In genomic region chr1:41242645-41243171, GRCh38 we compare ENCODE assay signal across 8 cellular contexts. TPM values are rescaled to one million over a fixed set of nuclear protein-coding genes. Genes with fewer than 3 reads are reported as not detected.
DNase-seq lines count a peak whose midpoint lies in the region; ATAC-seq, FAIRE-seq and TF ChIP-seq lines count a peak whose summit lies in the region.

No MANE protein-coding gene starts in this region.

- peak overlapping the region; percentile 70 for H4K8ac ChIP-seq in neuronal stem cell (ENCODE audit: low read depth, low read length)

- H3K9me3 Mint-ChIP-seq in CD4-positive, alpha-beta T cell = no peaks in the 10 kb centered on the region

- peak overlapping the region; percentile 87 for H3K4me3 Mint-ChIP-seq in CD4-positive, alpha-beta T cell

- H2BK15ac ChIP-seq in neuronal stem cell (ENCODE audit: low read length) = peak overlapping the region; percentile 60

- peak overlapping the region; percentile 98 for H2AK5ac ChIP-seq in neuronal stem cell (ENCODE audit: low read depth, low read length)

- no peaks in the 10 kb centered on the region for H3K9me2 ChIP-seq in PC-9 (ENCODE audit: insufficient read depth)

- peak overlapping the region; percentile 97 for H3K18ac ChIP-seq in neuronal stem cell (ENCODE audit: low read length)

- H3K4me2 ChIP-seq in PC-9 (peak overlapping the region; percentile 75), endothelial cell of umbilical vein (ENCODE audit: insufficient read depth, low read length) (peak overlapping the region; percentile 82), neuronal stem cell (ENCODE audit: insufficient read depth, low read length, poor library complexity, severe bottlenecking) (peak overlapping the region; percentile 87)

- no peaks in the 10 kb centered on the region for H3K36me3 ChIP-seq in PC-9 (ENCODE audit: low read depth)
- H3K36me3 ChIP-seq in endothelial cell of umbilical vein (ENCODE audit: control insufficient read depth in 2 of 2, extremely low read depth in 1 of 2, insufficient read depth in 2 of 2, low read length in 2 of 2) = no peaks in the 10 kb centered on the region
- no peaks in the 10 kb centered on the region for H3K36me3 ChIP-seq in neuronal stem cell (replicated peaks in 1 of 2; ENCODE audit: control insufficient read depth in 2 of 2, insufficient read depth in 2 of 2, low read length in 2 of 2)

- H3K9me1 ChIP-seq in endothelial cell of umbilical vein (replicated peaks; ENCODE audit: control insufficient read depth, extremely low read depth, insufficient read depth, low read length) = peaks cover 4% of the 10 kb centered on the region

- H3K4ac ChIP-seq in neuronal stem cell (ENCODE audit: low read length) = peak overlapping the region; percentile 58

- no peaks in the 10 kb centered on the region for H3K79me1 ChIP-seq in neuronal stem cell (ENCODE audit: low read depth, low read length)

- no peaks in the 10 kb centered on the region for H3K27me3 ChIP-seq in CD4-positive, alpha-beta T cell (ENCODE audit: control insufficient read depth, insufficient read depth, low read length)
- H3K27me3 ChIP-seq in PC-9 (ENCODE audit: insufficient read depth, low read depth) (no peaks in the 10 kb centered on the region), endothelial cell of umbilical vein (ENCODE audit: control insufficient read depth in 2 of 2, insufficient read depth in 2 of 2, low read length in 2 of 2) (no peaks in the 10 kb centered on the region), neuronal stem cell (ENCODE audit: control insufficient read depth in 3 of 3, insufficient read depth in 3 of 3, low read depth in 1 of 3, low read length in 3 of 3) (no peaks in the 10 kb centered on the region)

- intact Hi-C loops in CD4-positive, alpha-beta T cell (cut with DNase I, micrococcal nuclease) = loop anchor here in 1 of 2 experiments (5.0 to 10.0 kb wide), 2 partner anchors 120 to 238 kb away; partner anchors contain the start of gene FOXO6
- intact Hi-C loops in PC-9 (cut with micrococcal nuclease; ENCODE audit: unreplicated experiment) = loop anchor here (10.0 kb wide), 2 partner anchors 218 to 398 kb away; partner anchors contain the start of gene SLFNL1
- intact Hi-C loops in endothelial cell of umbilical vein (cut with micrococcal nuclease) = no loop called here

- ATAC-seq in CD4-positive, alpha-beta T cell (ENCODE audit: poor library complexity) = no peak
- peak; percentile 12 for ATAC-seq in GM21528 (IDR thresholded peaks at IDR 0.05; ENCODE audit: low FRiP score, unreplicated experiment)

- peak overlapping the region; percentile 38 for H2BK120ac ChIP-seq in neuronal stem cell (ENCODE audit: low read depth, low read length)

- peak overlapping the region; percentile 74 for H3K27ac Mint-ChIP-seq in CD4-positive, alpha-beta T cell

- H3K27me3 Mint-ChIP-seq in CD4-positive, alpha-beta T cell = no peaks in the 10 kb centered on the region

- WGBS in neuronal stem cell (ENCODE audit: extremely low coverage in 2 of 2, insufficient read length in 2 of 2, insufficient replicate concordance in 1 of 2), 2 donors = no CpG with 5 or more reads among the region's 16 CpGs

- peak overlapping the region; percentile 85 for H2AFZ ChIP-seq in PC-9
- H2AFZ ChIP-seq in endothelial cell of umbilical vein (ENCODE audit: low read depth, low read length) = peak overlapping the region; percentile 99
- H2AFZ ChIP-seq in neuronal stem cell (ENCODE audit: low read length) = peak overlapping the region; percentile 96

- no peaks in the 10 kb centered on the region for H4K20me1 ChIP-seq in PC-9 (ENCODE audit: insufficient read depth)
- H4K20me1 ChIP-seq in endothelial cell of umbilical vein (replicated peaks; ENCODE audit: control insufficient read depth, extremely low read depth, insufficient read depth, low read length) = no peaks in the 10 kb centered on the region

- no peak for TF ChIP-seq CTCF in CD4-positive, alpha-beta T cell (IDR thresholded peaks at IDR 0.05)
- no peak for TF ChIP-seq CTCF in PC-9 (conservative IDR thresholded peaks at IDR 0.05)
- no peak for TF ChIP-seq CTCF in endothelial cell of umbilical vein (IDR thresholded peaks at IDR 0.05; ENCODE audit: extremely low read depth in 1 of 2, insufficient read depth in 1 of 2, low read depth in 1 of 2, low read length in 2 of 2)

- TF ChIP-seq POLR2A in endothelial cell of umbilical vein (IDR thresholded peaks at IDR 0.05; ENCODE audit: low read depth, low read length) = no peak

- H2BK5ac ChIP-seq in neuronal stem cell (ENCODE audit: low read length) = no peak overlapping the region

- H3K79me2 ChIP-seq in PC-9 (ENCODE audit: low read depth) (peaks cover 20% of the 10 kb centered on the region), endothelial cell of umbilical vein (ENCODE audit: control insufficient read depth, insufficient read depth, low read length) (peaks cover 22% of the 10 kb centered on the region)

- POLR2A ChIA-PET in CD4-positive, alpha-beta T cell (lab: Charles Lee) = interaction anchor here (0.9 to 1.3 kb wide), 2 partner anchors 239 to 380 kb away, joined by 3 read pairs; partner anchors contain the start of gene CITED4
- POLR2A ChIA-PET in PC-9 (lab: Charles Lee; ENCODE audit: unreplicated experiment) (interaction anchor here (0.6 kb wide), 1 partner anchor 287 kb away, joined by 3 read pairs; no protein-coding TSS in a partner anchor), endothelial cell of umbilical vein (lab: Charles Lee) (no interaction called here)

- peak overlapping the region; percentile 78 for H3K23ac ChIP-seq in neuronal stem cell (ENCODE audit: low read depth, low read length, poor library complexity)

- H3K4me3 ChIP-seq in PC-9 (peak overlapping the region; percentile 60), endothelial cell of umbilical vein (replicated peaks in 1 of 3; ENCODE audit: insufficient read depth in 1 of 3, low read depth in 1 of 3, low read length in 3 of 3) (peak overlapping the region; percentile 53 to 67 (median 66)), neuronal stem cell (ENCODE audit: low read length in 2 of 2) (peak overlapping the region; percentile 62 to 86)

- H2BK12ac ChIP-seq in neuronal stem cell (ENCODE audit: low read length) = peak overlapping the region; percentile 77

- BruUV-seq in PC-9 (replicated peaks; lab: Mats Ljungman, UMichigan) = no TSS peak
- TSS peak; percentile 38 for BruUV-seq in endothelial cell of umbilical vein (replicated peaks; lab: Mats Ljungman, UMichigan)

- peak; percentile 24 for FAIRE-seq in endothelial cell of umbilical vein (lab: Jason Lieb, UNC)
- no peak for FAIRE-seq in RCC 7860 (lab: Jason Lieb, UNC)

- H3F3A ChIP-seq in PC-9 (ENCODE audit: insufficient read depth, low read depth) = peaks cover 30% of the 10 kb centered on the region

- H3K36me3 Mint-ChIP-seq in CD4-positive, alpha-beta T cell (ENCODE audit: low read depth) = peaks cover 4% of the 10 kb centered on the region

- H3K4me1 ChIP-seq in PC-9 (replicated peaks; ENCODE audit: insufficient read depth) = peaks cover 36% of the 10 kb centered on the region
- peaks cover 40% of the 10 kb centered on the region for H3K4me1 ChIP-seq in endothelial cell of umbilical vein (ENCODE audit: control insufficient read depth, extremely low read depth, insufficient read depth, low read length)
- peaks cover 8 to 9% of the 10 kb centered on the region in 2 donors for H3K4me1 ChIP-seq in neuronal stem cell (ENCODE audit: control insufficient read depth in 2 of 2, insufficient read depth in 1 of 2, low read depth in 1 of 2, low read length in 2 of 2)

- H3K9ac ChIP-seq in endothelial cell of umbilical vein (replicated peaks; ENCODE audit: extremely low read depth, insufficient read depth, low read length) = peak overlapping the region; percentile 83
- peak overlapping the region; percentile 53 for H3K9ac ChIP-seq in neuronal stem cell (ENCODE audit: low read depth, low read length, poor library complexity)

- no peaks in the 10 kb centered on the region for H3K9me3 ChIP-seq in CD4-positive, alpha-beta T cell (ENCODE audit: control insufficient read depth, low read length)
- H3K9me3 ChIP-seq in PC-9 (ENCODE audit: insufficient read depth, low read depth) (no peaks in the 10 kb centered on the region), endothelial cell of umbilical vein (replicated peaks; ENCODE audit: control insufficient read depth, insufficient read depth, low read length) (no peaks in the 10 kb centered on the region), neuronal stem cell (replicated peaks in 1 of 2; ENCODE audit: control insufficient read depth in 2 of 2, insufficient read depth in 1 of 2, low read depth in 1 of 2, low read length in 2 of 2) (no peaks in the 10 kb centered on the region)

- dilution Hi-C loops in endothelial cell of umbilical vein (cut with MboI; ENCODE audit: extremely low pct_ligation_motif_present, low sequenced_read_pairs) = no loop called here

- peaks cover 14% of the 10 kb centered on the region for H3K4me1 Mint-ChIP-seq in CD4-positive, alpha-beta T cell (ENCODE audit: low read depth)

- CTCF ChIA-PET in CD4-positive, alpha-beta T cell (lab: Charles Lee) = no interaction called here
- CTCF ChIA-PET in PC-9 (lab: Charles Lee) (no interaction called here), endothelial cell of umbilical vein (lab: Charles Lee) (interaction anchor here (1.2 kb wide), 2 partner anchors 13 to 141 kb away, joined by 3 to 6 read pairs; no protein-coding TSS in a partner anchor)

- DNase-seq in CD4-positive, alpha-beta T cell = peak in 1 of 10 experiments; percentile 7
- DNase-seq in PC-9 (no peak), endothelial cell of umbilical vein (ENCODE audit: low read depth, low spot score) (peak; percentile 10), neuronal stem cell (ENCODE audit: low spot score) (no peak), NCI-H2196 (lab: John Stamatoyannopoulos, UW; ENCODE audit: unreplicated experiment) (no peak), RCC 7860 (ENCODE audit: low spot score) (no peak), ecto neural progenitor cell (ENCODE audit: low spot score) (no peak)

- no peak overlapping the region for H3K27ac ChIP-seq in CD4-positive, alpha-beta T cell (ENCODE audit: low read depth, low read length)
- no peak overlapping the region for H3K27ac ChIP-seq in PC-9
- H3K27ac ChIP-seq in endothelial cell of umbilical vein (ENCODE audit: insufficient read depth, low read depth, low read length) = peak overlapping the region; percentile 68
- H3K27ac ChIP-seq in neuronal stem cell (replicated peaks; ENCODE audit: low read length) = no peak overlapping the region

- H3K14ac ChIP-seq in neuronal stem cell (ENCODE audit: low read length) = peak overlapping the region; percentile 83

- peak overlapping the region; percentile 87 for H4K91ac ChIP-seq in neuronal stem cell (ENCODE audit: low read depth, low read length, poor library complexity)

RNA-seq across cellular contexts. Expression of gene SCMH1, which starts 0.6 kb away (rescaled TPM):
- 10 to 100 TPM; 14.4 to 19.2 TPM for total RNA-seq in CD4-positive, alpha-beta T cell
- total RNA-seq in PC-9 (2021) (35.4 and 39.5 TPM in 2 replicates), endothelial cell of umbilical vein (39.9 and 40.0 TPM in 2 replicates)
- 40.7 and 59.4 TPM in 2 replicates for polyA plus RNA-seq in endothelial cell of umbilical vein
- polyA plus RNA-seq in endothelial cell of umbilical vein (2011; cell fraction: cytosol; rRNA removed) = 31.3 and 35.2 TPM in 2 replicates
- polyA plus RNA-seq in endothelial cell of umbilical vein (2011; cell fraction: nucleus; rRNA removed) = 99.0 and 117 TPM in 2 replicates
- 22.4 and 22.8 TPM in 2 replicates for polyA plus RNA-seq in endothelial cell of umbilical vein (2012)
- polyA minus RNA-seq in endothelial cell of umbilical vein = 87.5 and 93.7 TPM in 2 replicates
- polyA minus RNA-seq in endothelial cell of umbilical vein (2011; cell fraction: cytosol; rRNA and poly(A)+ RNA removed) = 14.0 TPM
- 53.4 and 73.0 TPM in 2 replicates for polyA minus RNA-seq in endothelial cell of umbilical vein (2011; cell fraction: nucleus; rRNA and poly(A)+ RNA removed)
- polyA plus RNA-seq in neuronal stem cell (2013, experiment 1 of 2) = 38.4 TPM
- 38.1 TPM for polyA plus RNA-seq in neuronal stem cell (2013, experiment 2 of 2)
